ENCODE assay signal across 21 cellular contexts in the genomic region with DNA sequence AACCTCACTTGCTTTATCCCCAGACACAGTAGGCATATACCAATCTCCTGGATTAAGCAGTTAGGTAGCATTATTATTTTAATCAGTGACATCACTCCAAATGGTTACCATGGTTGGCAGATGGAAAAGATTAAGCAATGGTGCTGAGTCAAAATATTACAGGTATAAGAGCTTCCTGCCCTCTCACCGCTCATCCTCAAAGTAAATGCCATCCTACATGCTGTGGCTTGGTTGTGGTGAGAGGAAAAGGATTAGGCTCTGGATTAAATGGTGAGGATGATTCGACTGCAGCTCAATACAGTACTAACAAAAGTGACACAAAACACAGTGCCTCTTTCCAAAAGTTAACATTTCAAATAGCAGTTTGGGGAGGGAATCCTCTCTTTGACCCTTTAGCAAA.
"Had no signal": no experiment of that assay in that cellular context is flagged by ENCODE, and none has a peak within 500 bp of the region (broad histone marks: within the 10 kb centered on the region; RNA-seq: fewer than 3 reads in every experiment).

No MANE protein-coding gene starts in this region.

- H3K36me3 ChIP-seq: brain microvascular endothelial cell, left ventricle myocardium inferior, ovary, prostate gland, spleen, upper lobe of left lung, WERI-Rb-1 had no signal

- FAIRE-seq: colon, TTC549 had no signal

- H3K9me3 Mint-ChIP-seq: central memory CD8-positive, alpha-beta T cell had no signal

- H3K4me3 ChIP-seq: left ventricle myocardium inferior, ovary, prostate gland, spleen, upper lobe of left lung had no signal

- DNase-seq: activated CD4-positive, alpha-beta T cell treated with anti-CD3 and anti-CD28 coated beads for 1 hour; activated CD4-positive, alpha-beta T cell treated with anti-CD3 and anti-CD28 coated beads, Interleukin-2, amount 50 U/mL, for 1 hour; activated CD8-positive, alpha-beta T cell treated with anti-CD3 and anti-CD28 coated beads, Interleukin-2, amount 10 ng/mL, durations not matched to agents 7 days and 5 days; aorta; brain microvascular endothelial cell; kidney glomerular epithelial cell; left ventricle myocardium inferior; naive thymus-derived CD8-positive, alpha-beta T cell; ovary; spleen; stimulated activated CD4-positive, alpha-beta T cell treated with anti-CD3 and anti-CD28 coated beads, Interleukin-4, amount 100 ng/mL, for 4 hours; stimulated activated naive CD8-positive, alpha-beta T cell treated with anti-CD3 and anti-CD28 coated beads, Interleukin-15, Interleukin-2, amounts not matched to agents 100 U/mL and 50 U/mL, for 24 hours; T-cell; upper lobe of left lung; WERI-Rb-1 had no signal

- H3K4me1 Mint-ChIP-seq: central memory CD8-positive, alpha-beta T cell; naive thymus-derived CD8-positive, alpha-beta T cell; T-cell had no signal

- H3K27ac Mint-ChIP-seq: activated CD8-positive, alpha-beta T cell treated with anti-CD3 and anti-CD28 coated beads, Interleukin-2, amount 10 ng/mL, durations not matched to agents 7 days and 5 days; activated naive CD4-positive, alpha-beta T cell treated with anti-CD3 and anti-CD28 coated beads, Interleukin-2, amount 50 U/mL, for 72 hours; mesothelial cell of epicardium; naive thymus-derived CD8-positive, alpha-beta T cell; T-cell had no signal

- H3K9me3 ChIP-seq: left ventricle myocardium inferior, ovary, prostate gland, upper lobe of left lung had no signal

- H3K4me1 ChIP-seq: left ventricle myocardium inferior, prostate gland, spleen had no signal

- H3K4me3 Mint-ChIP-seq: activated CD8-positive, alpha-beta T cell treated with anti-CD3 and anti-CD28 coated beads, Interleukin-2, amount 10 ng/mL, durations not matched to agents 7 days and 5 days; central memory CD8-positive, alpha-beta T cell; mesothelial cell of epicardium; naive thymus-derived CD8-positive, alpha-beta T cell; T-cell had no signal

- ATAC-seq: activated CD8-positive, alpha-beta T cell treated with anti-CD3 and anti-CD28 coated beads, Interleukin-2, amount 10 ng/mL, durations not matched to agents 7 days and 5 days; naive thymus-derived CD8-positive, alpha-beta T cell; stimulated activated naive CD8-positive, alpha-beta T cell treated with anti-CD3 and anti-CD28 coated beads, Interleukin-15, Interleukin-2, amounts not matched to agents 100 U/mL and 50 U/mL, for 24 hours; T-cell had no signal

- H3K27me3 ChIP-seq: ovary, upper lobe of left lung had no signal

- H3K27ac ChIP-seq: brain microvascular endothelial cell, left ventricle myocardium inferior, ovary, prostate gland, spleen, upper lobe of left lung, WERI-Rb-1 had no signal

- H3K36me3 Mint-ChIP-seq: T-cell had no signal
